ENCODE assay signal across 1 cellular context in genomic region chr1:14649976-14650375, GRCh38.
TF ChIP-seq lines count a peak whose summit lies in the region.

No MANE protein-coding gene starts in this region.

TF ChIP-seq in K562, 482 proteins besides CTCF, POLR2A, EP300 and RAD21 (continued from another document):
- TF ChIP-seq ZNF384 (IDR thresholded peaks at IDR 0.05; ENCODE audit: low read depth, low read length), result peak; percentile 38; the same call in 1 of the 2 replicates
- TF ChIP-seq, protein P1, sequence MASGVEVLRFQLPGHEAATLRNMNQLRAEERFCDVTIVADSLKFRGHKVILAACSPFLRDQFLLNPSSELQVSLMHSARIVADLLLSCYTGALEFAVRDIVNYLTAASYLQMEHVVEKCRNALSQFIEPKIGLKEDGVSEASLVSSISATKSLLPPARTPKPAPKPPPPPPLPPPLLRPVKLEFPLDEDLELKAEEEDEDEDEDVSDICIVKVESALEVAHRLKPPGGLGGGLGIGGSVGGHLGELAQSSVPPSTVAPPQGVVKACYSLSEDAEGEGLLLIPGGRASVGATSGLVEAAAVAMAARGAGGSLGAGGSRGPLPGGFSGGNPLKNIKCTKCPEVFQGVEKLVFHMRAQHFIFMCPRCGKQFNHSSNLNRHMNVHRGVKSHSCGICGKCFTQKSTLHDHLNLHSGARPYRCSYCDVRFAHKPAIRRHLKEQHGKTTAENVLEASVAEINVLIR (CRISPR knock-in tag; IDR thresholded peaks at IDR 0.05), result no peak
- no peak for TF ChIP-seq CEBPG (CRISPR knock-in tag; IDR thresholded peaks at IDR 0.05)
- no peak for TF ChIP-seq CEBPG (tag; conservative IDR thresholded peaks at IDR 0.05 in 1 of 2, IDR thresholded peaks at IDR 0.05 in 1 of 2)
- TF ChIP-seq CLOCK (CRISPR knock-in tag; IDR thresholded peaks at IDR 0.05; ENCODE audit: borderline replicate concordance), result no peak
- TF ChIP-seq PHF8 (IDR thresholded peaks at IDR 0.05; ENCODE audit: borderline replicate concordance, low read length), result no peak
- no peak for TF ChIP-seq ZNF586 (CRISPR knock-in tag; conservative IDR thresholded peaks at IDR 0.05)
- TF ChIP-seq, protein P2, sequence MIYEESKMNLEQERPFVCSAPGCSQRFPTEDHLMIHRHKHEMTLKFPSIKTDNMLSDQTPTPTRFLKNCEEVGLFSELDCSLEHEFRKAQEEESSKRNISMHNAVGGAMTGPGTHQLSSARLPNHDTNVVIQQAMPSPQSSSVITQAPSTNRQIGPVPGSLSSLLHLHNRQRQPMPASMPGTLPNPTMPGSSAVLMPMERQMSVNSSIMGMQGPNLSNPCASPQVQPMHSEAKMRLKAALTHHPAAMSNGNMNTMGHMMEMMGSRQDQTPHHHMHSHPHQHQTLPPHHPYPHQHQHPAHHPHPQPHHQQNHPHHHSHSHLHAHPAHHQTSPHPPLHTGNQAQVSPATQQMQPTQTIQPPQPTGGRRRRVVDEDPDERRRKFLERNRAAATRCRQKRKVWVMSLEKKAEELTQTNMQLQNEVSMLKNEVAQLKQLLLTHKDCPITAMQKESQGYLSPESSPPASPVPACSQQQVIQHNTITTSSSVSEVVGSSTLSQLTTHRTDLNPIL (CRISPR knock-in tag; IDR thresholded peaks at IDR 0.05), result no peak
- TF ChIP-seq, protein P3, sequence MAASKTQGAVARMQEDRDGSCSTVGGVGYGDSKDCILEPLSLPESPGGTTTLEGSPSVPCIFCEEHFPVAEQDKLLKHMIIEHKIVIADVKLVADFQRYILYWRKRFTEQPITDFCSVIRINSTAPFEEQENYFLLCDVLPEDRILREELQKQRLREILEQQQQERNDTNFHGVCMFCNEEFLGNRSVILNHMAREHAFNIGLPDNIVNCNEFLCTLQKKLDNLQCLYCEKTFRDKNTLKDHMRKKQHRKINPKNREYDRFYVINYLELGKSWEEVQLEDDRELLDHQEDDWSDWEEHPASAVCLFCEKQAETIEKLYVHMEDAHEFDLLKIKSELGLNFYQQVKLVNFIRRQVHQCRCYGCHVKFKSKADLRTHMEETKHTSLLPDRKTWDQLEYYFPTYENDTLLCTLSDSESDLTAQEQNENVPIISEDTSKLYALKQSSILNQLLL (CRISPR knock-in tag; IDR thresholded peaks at IDR 0.05; ENCODE audit: borderline replicate concordance), result no peak
- peak; percentile 87 for TF ChIP-seq RBM25 (IDR thresholded peaks at IDR 0.05; ENCODE audit: low read depth, low read length, severe bottlenecking)
- TF ChIP-seq RBM22 (IDR thresholded peaks at IDR 0.05; ENCODE audit: low read depth, low read length, poor library complexity, severe bottlenecking), result no peak
